Comparison of ENCODE assay signal across 8 cellular contexts in genomic region chr9:21559402-21560280, GRCh38.
A peak's percentile ranks its signal among the peaks of the same experiment; 100 is the strongest.
DNase-seq lines count a peak whose midpoint lies in the region; ATAC-seq lines count a peak whose summit lies in the region.

No MANE protein-coding gene starts in this region.

- no peaks in the 10 kb centered on the region for H3K36me3 ChIP-seq in BLaER1
- no peaks in the 10 kb centered on the region for H3K36me3 ChIP-seq in esophagus (ENCODE audit: control insufficient read depth in 2 of 2, insufficient read depth in 2 of 2, low read length in 1 of 2)
- no peaks in the 10 kb centered on the region for H3K36me3 ChIP-seq in subcutaneous abdominal adipose tissue (ENCODE audit: control insufficient read depth in 5 of 5, insufficient read depth in 5 of 5, low read length in 5 of 5)

- DNase-seq in LHCN-M2 (ENCODE audit: low read depth) (peak; percentile 58), activated T-cell treated with anti-CD3 and anti-CD28 coated beads for 24 hours (ENCODE audit: low read depth) (peak; percentile 36), naive B cell (peak; percentile 9)

- no peak overlapping the region for H3K27ac Mint-ChIP-seq in naive B cell

- H3K27me3 ChIP-seq in BLaER1 (peaks cover 32% of the 10 kb centered on the region), esophagus (ENCODE audit: control insufficient read depth in 1 of 2, insufficient read depth in 2 of 2, low read length in 2 of 2) (peaks cover 0 to 4% of the 10 kb centered on the region in 2 donors), subcutaneous abdominal adipose tissue (ENCODE audit: control insufficient read depth in 5 of 5, insufficient read depth in 4 of 5, low read length in 5 of 5) (peaks cover 19 to 26% (median 22%) of the 10 kb centered on the region in 5 donors)

- 0 out of 2 replicates have a peak overlapping the region, but pooled peaks have one; percentile 25 for H3K9ac ChIP-seq in BLaER1
- H3K9ac ChIP-seq in subcutaneous abdominal adipose tissue (ENCODE audit: low read length in 5 of 5): peak overlapping the region in 1 of 5 donors; percentile 59

- peaks cover 12% of the 10 kb centered on the region for H3K4me1 ChIP-seq in BLaER1
- H3K4me1 ChIP-seq in esophagus (ENCODE audit: control insufficient read depth in 2 of 2, insufficient read depth in 2 of 2, low read length in 1 of 2): no peaks in the 10 kb centered on the region
- H3K4me1 ChIP-seq in subcutaneous abdominal adipose tissue (ENCODE audit: control insufficient read depth in 5 of 5, insufficient read depth in 5 of 5, low read length in 5 of 5): peaks cover 0 to 19% (median 17%) of the 10 kb centered on the region in 5 donors

- H3K36me3 Mint-ChIP-seq in naive B cell: no peaks in the 10 kb centered on the region

- peak overlapping the region; percentile 71 to 89 (median 80) for H3K4me3 Mint-ChIP-seq in naive B cell

- H3K27ac ChIP-seq in BLaER1: no peak overlapping the region
- peak overlapping the region; percentile 72 to 75 for H3K27ac ChIP-seq in esophagus (ENCODE audit: low read depth in 2 of 2, low read length in 1 of 2)
- no peak overlapping the region for H3K27ac ChIP-seq in subcutaneous abdominal adipose tissue (ENCODE audit: low read depth, low read length)

- peaks cover 12 to 15% (median 14%) of the 10 kb centered on the region in 3 donors for H3K4me1 Mint-ChIP-seq in naive B cell

- H3K9me3 Mint-ChIP-seq in naive B cell: no peaks in the 10 kb centered on the region

- H4K20me1 ChIP-seq in BLaER1: no peaks in the 10 kb centered on the region

- peak overlapping the region; percentile 96 for H3K4me2 ChIP-seq in BLaER1

- H3K27me3 Mint-ChIP-seq in naive B cell: peaks cover 49 to 53% (median 49%) of the 10 kb centered on the region in 3 donors

- peaks cover 10% of the 10 kb centered on the region for H3K9me3 ChIP-seq in BLaER1
- H3K9me3 ChIP-seq in esophagus (ENCODE audit: control insufficient read depth in 2 of 2, insufficient read depth in 1 of 2, low read depth in 1 of 2, low read length in 1 of 2): no peaks in the 10 kb centered on the region
- no peaks in the 10 kb centered on the region for H3K9me3 ChIP-seq in subcutaneous abdominal adipose tissue (ENCODE audit: control insufficient read depth in 5 of 5, low read length in 5 of 5)

- H3K4me3 ChIP-seq in BLaER1 (peak overlapping the region; percentile 70), esophagus (ENCODE audit: low read depth in 1 of 2, low read length in 2 of 2) (peak overlapping the region; percentile 79 to 89), subcutaneous abdominal adipose tissue (ENCODE audit: low read depth in 1 of 5, low read length in 5 of 5) (peak overlapping the region; percentile 43 to 73 (median 66))

- 0 to 1% methylated on average over 70 to 88 of the region's 88 CpGs for WGBS in esophagus, 2 donors

- ATAC-seq in GM21390 (IDR thresholded peaks at IDR 0.05; ENCODE audit: unreplicated experiment) (peak; percentile 58), naive B cell (ENCODE audit: low read depth in 2 of 2) (peak; percentile 58 to 77), HG02840 (IDR thresholded peaks at IDR 0.05; ENCODE audit: low FRiP score, unreplicated experiment) (no peak)

Comparison
In these comparisons a context has a peak if more than half of its experiments do, and no peak if none do; other contexts are left out.
1. H3K27ac ChIP-seq: peak in esophagus (2 of 2); none in BLaER1 (single experiment) and subcutaneous abdominal adipose tissue (single experiment).
2. Peak in every context shown above with its lines, with median percentiles within 50 percentile points of each other: H3K4me3 ChIP-seq and DNase-seq.